Comparison of ENCODE assay signal across 1 cellular context in the genomic region with DNA sequence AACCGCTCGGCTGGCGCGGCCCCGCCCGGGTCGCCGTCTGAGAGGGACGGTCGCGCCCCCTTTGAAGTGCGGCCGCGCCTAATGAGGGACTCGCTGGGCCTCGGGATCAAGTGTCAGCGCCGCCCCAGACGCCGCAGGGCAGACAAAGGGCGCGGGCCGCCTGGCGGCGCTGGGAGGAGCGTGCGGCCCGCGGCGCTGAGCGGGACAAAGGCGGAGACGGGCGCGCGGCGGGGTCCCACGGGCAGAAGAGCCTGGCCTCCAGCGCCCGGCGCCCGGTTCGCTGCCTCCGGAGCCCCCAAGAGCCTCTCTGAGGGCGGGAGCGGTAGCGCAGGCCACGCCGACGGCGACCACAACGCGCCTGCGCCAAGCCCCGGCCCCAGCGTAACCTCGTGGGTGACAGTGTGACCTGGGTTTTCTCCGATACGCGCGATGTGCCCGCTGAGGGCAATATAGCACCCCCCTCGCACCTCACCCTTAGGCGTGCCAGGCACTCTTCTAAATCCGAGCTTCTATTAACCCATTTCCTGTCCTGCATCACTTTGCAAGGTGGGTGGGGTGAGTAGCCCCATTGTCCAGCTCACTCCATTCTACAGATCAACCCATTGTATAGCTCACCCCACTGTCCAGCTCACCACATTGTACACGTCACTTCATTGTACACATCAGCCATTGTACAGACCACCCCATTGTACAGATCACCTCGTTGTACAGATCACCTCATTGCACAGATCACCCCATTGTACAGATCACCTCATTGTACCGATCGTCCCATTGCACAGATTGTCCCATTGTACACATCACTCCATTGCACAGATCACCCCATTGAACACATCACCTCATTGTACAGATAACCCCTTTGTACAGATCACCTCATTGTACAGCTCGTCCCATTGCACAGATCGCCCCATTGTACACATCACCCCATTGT.
TF ChIP-seq lines count a peak whose summit lies in the region.

No MANE protein-coding gene starts in this region.

TF ChIP-seq in GM12878, 131 proteins besides CTCF, POLR2A, EP300 and RAD21 (continued from another document):
- TF ChIP-seq, protein P1, sequence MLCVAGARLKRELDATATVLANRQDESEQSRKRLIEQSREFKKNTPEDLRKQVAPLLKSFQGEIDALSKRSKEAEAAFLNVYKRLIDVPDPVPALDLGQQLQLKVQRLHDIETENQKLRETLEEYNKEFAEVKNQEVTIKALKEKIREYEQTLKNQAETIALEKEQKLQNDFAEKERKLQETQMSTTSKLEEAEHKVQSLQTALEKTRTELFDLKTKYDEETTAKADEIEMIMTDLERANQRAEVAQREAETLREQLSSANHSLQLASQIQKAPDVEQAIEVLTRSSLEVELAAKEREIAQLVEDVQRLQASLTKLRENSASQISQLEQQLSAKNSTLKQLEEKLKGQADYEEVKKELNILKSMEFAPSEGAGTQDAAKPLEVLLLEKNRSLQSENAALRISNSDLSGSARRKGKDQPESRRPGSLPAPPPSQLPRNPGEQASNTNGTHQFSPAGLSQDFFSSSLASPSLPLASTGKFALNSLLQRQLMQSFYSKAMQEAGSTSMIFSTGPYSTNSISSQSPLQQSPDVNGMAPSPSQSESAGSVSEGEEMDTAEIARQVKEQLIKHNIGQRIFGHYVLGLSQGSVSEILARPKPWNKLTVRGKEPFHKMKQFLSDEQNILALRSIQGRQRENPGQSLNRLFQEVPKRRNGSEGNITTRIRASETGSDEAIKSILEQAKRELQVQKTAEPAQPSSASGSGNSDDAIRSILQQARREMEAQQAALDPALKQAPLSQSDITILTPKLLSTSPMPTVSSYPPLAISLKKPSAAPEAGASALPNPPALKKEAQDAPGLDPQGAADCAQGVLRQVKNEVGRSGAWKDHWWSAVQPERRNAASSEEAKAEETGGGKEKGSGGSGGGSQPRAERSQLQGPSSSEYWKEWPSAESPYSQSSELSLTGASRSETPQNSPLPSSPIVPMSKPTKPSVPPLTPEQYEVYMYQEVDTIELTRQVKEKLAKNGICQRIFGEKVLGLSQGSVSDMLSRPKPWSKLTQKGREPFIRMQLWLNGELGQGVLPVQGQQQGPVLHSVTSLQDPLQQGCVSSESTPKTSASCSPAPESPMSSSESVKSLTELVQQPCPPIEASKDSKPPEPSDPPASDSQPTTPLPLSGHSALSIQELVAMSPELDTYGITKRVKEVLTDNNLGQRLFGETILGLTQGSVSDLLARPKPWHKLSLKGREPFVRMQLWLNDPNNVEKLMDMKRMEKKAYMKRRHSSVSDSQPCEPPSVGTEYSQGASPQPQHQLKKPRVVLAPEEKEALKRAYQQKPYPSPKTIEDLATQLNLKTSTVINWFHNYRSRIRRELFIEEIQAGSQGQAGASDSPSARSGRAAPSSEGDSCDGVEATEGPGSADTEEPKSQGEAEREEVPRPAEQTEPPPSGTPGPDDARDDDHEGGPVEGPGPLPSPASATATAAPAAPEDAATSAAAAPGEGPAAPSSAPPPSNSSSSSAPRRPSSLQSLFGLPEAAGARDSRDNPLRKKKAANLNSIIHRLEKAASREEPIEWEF (IDR thresholded peaks at IDR 0.05; ENCODE audit: insufficient replicate concordance, low read depth, low read length) = no peak
- TF ChIP-seq, protein P2, sequence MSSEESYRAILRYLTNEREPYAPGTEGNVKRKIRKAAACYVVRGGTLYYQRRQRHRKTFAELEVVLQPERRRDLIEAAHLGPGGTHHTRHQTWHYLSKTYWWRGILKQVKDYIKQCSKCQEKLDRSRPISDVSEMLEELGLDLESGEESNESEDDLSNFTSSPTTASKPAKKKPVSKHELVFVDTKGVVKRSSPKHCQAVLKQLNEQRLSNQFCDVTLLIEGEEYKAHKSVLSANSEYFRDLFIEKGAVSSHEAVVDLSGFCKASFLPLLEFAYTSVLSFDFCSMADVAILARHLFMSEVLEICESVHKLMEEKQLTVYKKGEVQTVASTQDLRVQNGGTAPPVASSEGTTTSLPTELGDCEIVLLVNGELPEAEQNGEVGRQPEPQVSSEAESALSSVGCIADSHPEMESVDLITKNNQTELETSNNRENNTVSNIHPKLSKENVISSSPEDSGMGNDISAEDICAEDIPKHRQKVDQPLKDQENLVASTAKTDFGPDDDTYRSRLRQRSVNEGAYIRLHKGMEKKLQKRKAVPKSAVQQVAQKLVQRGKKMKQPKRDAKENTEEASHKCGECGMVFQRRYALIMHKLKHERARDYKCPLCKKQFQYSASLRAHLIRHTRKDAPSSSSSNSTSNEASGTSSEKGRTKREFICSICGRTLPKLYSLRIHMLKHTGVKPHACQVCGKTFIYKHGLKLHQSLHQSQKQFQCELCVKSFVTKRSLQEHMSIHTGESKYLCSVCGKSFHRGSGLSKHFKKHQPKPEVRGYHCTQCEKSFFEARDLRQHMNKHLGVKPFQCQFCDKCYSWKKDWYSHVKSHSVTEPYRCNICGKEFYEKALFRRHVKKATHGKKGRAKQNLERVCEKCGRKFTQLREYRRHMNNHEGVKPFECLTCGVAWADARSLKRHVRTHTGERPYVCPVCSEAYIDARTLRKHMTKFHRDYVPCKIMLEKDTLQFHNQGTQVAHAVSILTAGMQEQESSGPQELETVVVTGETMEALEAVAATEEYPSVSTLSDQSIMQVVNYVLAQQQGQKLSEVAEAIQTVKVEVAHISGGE (CRISPR knock-in tag; IDR thresholded peaks at IDR 0.05) = no peak
- 0 out of 2 replicates have a peak, but pooled peaks have one; percentile 18 for TF ChIP-seq BACH1 (IDR thresholded peaks at IDR 0.05; ENCODE audit: borderline replicate concordance)
- TF ChIP-seq, protein P3, sequence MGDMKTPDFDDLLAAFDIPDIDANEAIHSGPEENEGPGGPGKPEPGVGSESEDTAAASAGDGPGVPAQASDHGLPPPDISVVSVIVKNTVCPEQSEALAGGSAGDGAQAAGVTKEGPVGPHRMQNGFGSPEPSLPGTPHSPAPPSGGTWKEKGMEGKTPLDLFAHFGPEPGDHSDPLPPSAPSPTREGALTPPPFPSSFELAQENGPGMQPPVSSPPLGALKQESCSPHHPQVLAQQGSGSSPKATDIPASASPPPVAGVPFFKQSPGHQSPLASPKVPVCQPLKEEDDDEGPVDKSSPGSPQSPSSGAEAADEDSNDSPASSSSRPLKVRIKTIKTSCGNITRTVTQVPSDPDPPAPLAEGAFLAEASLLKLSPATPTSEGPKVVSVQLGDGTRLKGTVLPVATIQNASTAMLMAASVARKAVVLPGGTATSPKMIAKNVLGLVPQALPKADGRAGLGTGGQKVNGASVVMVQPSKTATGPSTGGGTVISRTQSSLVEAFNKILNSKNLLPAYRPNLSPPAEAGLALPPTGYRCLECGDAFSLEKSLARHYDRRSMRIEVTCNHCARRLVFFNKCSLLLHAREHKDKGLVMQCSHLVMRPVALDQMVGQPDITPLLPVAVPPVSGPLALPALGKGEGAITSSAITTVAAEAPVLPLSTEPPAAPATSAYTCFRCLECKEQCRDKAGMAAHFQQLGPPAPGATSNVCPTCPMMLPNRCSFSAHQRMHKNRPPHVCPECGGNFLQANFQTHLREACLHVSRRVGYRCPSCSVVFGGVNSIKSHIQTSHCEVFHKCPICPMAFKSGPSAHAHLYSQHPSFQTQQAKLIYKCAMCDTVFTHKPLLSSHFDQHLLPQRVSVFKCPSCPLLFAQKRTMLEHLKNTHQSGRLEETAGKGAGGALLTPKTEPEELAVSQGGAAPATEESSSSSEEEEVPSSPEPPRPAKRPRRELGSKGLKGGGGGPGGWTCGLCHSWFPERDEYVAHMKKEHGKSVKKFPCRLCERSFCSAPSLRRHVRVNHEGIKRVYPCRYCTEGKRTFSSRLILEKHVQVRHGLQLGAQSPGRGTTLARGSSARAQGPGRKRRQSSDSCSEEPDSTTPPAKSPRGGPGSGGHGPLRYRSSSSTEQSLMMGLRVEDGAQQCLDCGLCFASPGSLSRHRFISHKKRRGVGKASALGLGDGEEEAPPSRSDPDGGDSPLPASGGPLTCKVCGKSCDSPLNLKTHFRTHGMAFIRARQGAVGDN (IDR thresholded peaks at IDR 0.05) = 0 out of 2 replicates have a peak, but pooled peaks have one; percentile 46
- 0 out of 2 replicates have a peak, but pooled peaks have one; percentile 4 for TF ChIP-seq SMC3 (IDR thresholded peaks at IDR 0.05; ENCODE audit: borderline replicate concordance, low read length)
- no peak for TF ChIP-seq NBN (IDR thresholded peaks at IDR 0.05)
- no peak for TF ChIP-seq SIX5 (IDR thresholded peaks at IDR 0.05; ENCODE audit: low read depth, low read length, severe bottlenecking)
- peak; percentile 45 for TF ChIP-seq IKZF1 (conservative IDR thresholded peaks at IDR 0.05)
- TF ChIP-seq NRF1 (conservative IDR thresholded peaks at IDR 0.05; ENCODE audit: low read depth, low read length) = no peak
- TF ChIP-seq RUNX3 (IDR thresholded peaks at IDR 0.05; ENCODE audit: low read length) = peak; percentile 12
